Comparison of ENCODE assay signal across 16 cellular contexts in the genomic region with DNA sequence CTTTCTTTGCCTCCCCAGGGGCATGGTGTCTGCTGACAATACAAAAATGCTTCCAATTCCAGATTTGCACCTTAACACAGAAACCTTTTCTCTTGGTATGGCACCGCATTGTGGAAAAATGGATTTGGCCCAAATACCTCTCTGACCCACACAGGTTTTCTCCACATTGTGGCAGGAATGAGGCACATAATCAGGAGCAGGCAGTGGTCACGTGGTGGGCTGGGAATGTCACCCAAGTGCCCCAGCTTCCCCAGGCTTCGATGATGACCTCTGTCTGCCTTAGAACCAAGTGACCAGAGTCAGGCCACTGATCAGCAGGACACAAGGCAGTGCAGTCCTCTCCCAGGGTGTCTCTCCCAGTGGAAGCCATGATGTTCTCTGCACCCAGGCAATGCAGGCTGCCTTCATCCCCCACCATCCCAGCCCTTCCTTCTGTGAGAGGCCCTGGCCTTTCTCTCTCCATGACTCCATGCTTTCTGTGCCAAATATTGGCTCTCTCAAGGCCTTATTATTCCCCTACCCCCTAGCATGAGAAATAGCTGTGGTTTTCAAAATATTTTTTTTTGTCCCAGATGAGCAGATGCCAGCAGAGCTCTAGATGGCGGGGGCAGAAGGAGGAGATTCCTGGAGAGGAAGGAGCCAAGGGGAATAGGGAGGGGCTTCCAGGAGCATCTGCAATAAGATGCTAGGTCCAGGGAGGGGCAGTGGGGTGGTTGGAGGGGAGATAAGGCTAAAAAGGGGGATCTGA.
DNase-seq lines count a peak whose midpoint lies in the region; ATAC-seq lines count a peak whose summit lies in the region.
"Had no signal": no experiment of that assay in that cellular context is flagged by ENCODE, and none has a peak within 500 bp of the region (broad histone marks: within the 10 kb centered on the region; RNA-seq: fewer than 3 reads in every experiment).

No MANE protein-coding gene starts in this region.

- H3K4me3 ChIP-seq in skeletal muscle cell (ENCODE audit: low read depth, low read length) = no peak overlapping the region
- H3K4me3 ChIP-seq: body of pancreas had no signal

- ATAC-seq in HG03469 (IDR thresholded peaks at IDR 0.05; ENCODE audit: unreplicated experiment) (no peak), GM19328 (IDR thresholded peaks at IDR 0.05; ENCODE audit: unreplicated experiment) (no peak), GM18858 (IDR thresholded peaks at IDR 0.05; ENCODE audit: unreplicated experiment) (no peak)
- ATAC-seq: activated T-helper 17 cell treated with anti-CD3 and anti-CD28 coated beads, Interleukin-2, amount 50 U/mL, for 72 hours; body of pancreas; naive thymus-derived CD8-positive, alpha-beta T cell had no signal

- DNase-seq in EH (ENCODE audit: low read depth) (peak; percentile 85), RPMI7951 (ENCODE audit: low read depth) (peak; percentile 86), fibroblast of gingiva (ENCODE audit: low read depth) (peak; percentile 30), skeletal muscle cell (ENCODE audit: low read depth) (peak; percentile 80), NCI-H345 (lab: John Stamatoyannopoulos, UW) (no peak)
- DNase-seq: activated CD4-positive, alpha-beta memory T cell treated with anti-CD3 and anti-CD28 coated beads for 36 hours; body of pancreas; naive thymus-derived CD8-positive, alpha-beta T cell; NCI-H1105 treated with DMSO at 0.1 percent for 48 hours; NCI-H510A treated with DMSO at 0.1 percent for 48 hours; right cardiac atrium; SHP77 had no signal
